Comparison of ENCODE assay signal across 10 cellular contexts in genomic region chr5:148849461-148849860, GRCh38. TPM values are rescaled to one million over a fixed set of nuclear protein-coding genes. Genes with fewer than 3 reads are reported as not detected.
DNase-seq lines count a peak whose midpoint lies in the region; ATAC-seq and TF ChIP-seq lines count a peak whose summit lies in the region.
"Had no signal": no experiment of that assay in that cellular context is flagged by ENCODE, and none has a peak within 500 bp of the region (broad histone marks: within the 10 kb centered on the region; RNA-seq: fewer than 3 reads in every experiment).

No MANE protein-coding gene starts in this region.

- TF ChIP-seq EP300 in transverse colon (IDR thresholded peaks at IDR 0.05; ENCODE audit: low read depth): no peak

- no peak for TF ChIP-seq CTCF in transverse colon (IDR thresholded peaks at IDR 0.05)

- peaks cover 0 to 7% of the 10 kb centered on the region in 2 donors for H3K36me3 Mint-ChIP-seq in activated naive CD4-positive, alpha-beta T cell treated with anti-CD3 and anti-CD28 coated beads, Interleukin-2, amount 50 U/mL, for 72 hours

- intact Hi-C loops in transverse colon (cut with DNase I; ENCODE audit: low total_unique reads) (no loop called here), head of caudate nucleus (cut with DNase I) (no loop called here)

- H3K27me3 ChIP-seq in effector memory CD4-positive, alpha-beta T cell (replicated peaks; ENCODE audit: control insufficient read depth, insufficient read depth, low read length, poor library complexity, severe bottlenecking): no peaks in the 10 kb centered on the region
- H3K27me3 ChIP-seq in transverse colon: no peaks in the 10 kb centered on the region

- in situ Hi-C loops in transverse colon (cut with MboI; ENCODE audit: low pct_ligation_motif_present in 1 of 4, low pct_unique_long_range_greater_than_20kb in 1 of 4, low sequenced_read_pairs in 3 of 4): no loop called here

- no peak overlapping the region for H3K4me3 ChIP-seq in effector memory CD4-positive, alpha-beta T cell (ENCODE audit: insufficient read depth, low read depth, low read length, poor library complexity, severe bottlenecking)
- H3K4me3 ChIP-seq in transverse colon: no peak overlapping the region
- H3K4me3 ChIP-seq: psoas muscle had no signal

- peaks cover 6 to 7% of the 10 kb centered on the region in 2 donors for H3K9me3 Mint-ChIP-seq in activated naive CD4-positive, alpha-beta T cell treated with anti-CD3 and anti-CD28 coated beads, Interleukin-2, amount 50 U/mL, for 72 hours

- no peaks in the 10 kb centered on the region for H3K36me3 ChIP-seq in effector memory CD4-positive, alpha-beta T cell (ENCODE audit: control insufficient read depth, insufficient read depth, low read length)
- H3K36me3 ChIP-seq in transverse colon: no peaks in the 10 kb centered on the region

- no peak for DNase-seq in activated naive CD4-positive, alpha-beta T cell treated with anti-CD3 and anti-CD28 coated beads, Interleukin-2, amount 50 U/mL, for 72 hours (ENCODE audit: low spot score in 2 of 2)
- DNase-seq in activated naive CD4-positive, alpha-beta T cell treated with anti-CD3 and anti-CD28 coated beads, Interleukin-2, amount 50 U/mL, for 16 hours: no peak
- DNase-seq in NOMO-1 treated with DMSO at 0.1 percent for 48 hours (lab: John Stamatoyannopoulos, UW; ENCODE audit: unreplicated experiment): peak; percentile 77
- peak in 2 of 3 donors; percentile 17 to 25 for DNase-seq in effector memory CD4-positive, alpha-beta T cell
- DNase-seq in transverse colon: peak; percentile 33
- no peak for DNase-seq in head of caudate nucleus
- DNase-seq in NCI-H187 treated with DMSO at 0.1 percent for 48 hours (lab: John Stamatoyannopoulos, UW): no peak
- DNase-seq: NCI-H1436 treated with DMSO at 0.1 percent for 48 hours, psoas muscle had no signal

- ATAC-seq in activated naive CD4-positive, alpha-beta T cell treated with anti-CD3 and anti-CD28 coated beads, Interleukin-2, amount 50 U/mL, for 72 hours: peak; percentile 34 to 72
- no peak for ATAC-seq in GM18505 (IDR thresholded peaks at IDR 0.05; ENCODE audit: unreplicated experiment)

- peaks cover 12% of the 10 kb centered on the region for H3K4me1 ChIP-seq in effector memory CD4-positive, alpha-beta T cell (ENCODE audit: control insufficient read depth, insufficient read depth, low read length, poor library complexity, severe bottlenecking)
- H3K4me1 ChIP-seq in transverse colon: no peaks in the 10 kb centered on the region

- H3K9me3 ChIP-seq in effector memory CD4-positive, alpha-beta T cell (ENCODE audit: control insufficient read depth, low read length): no peaks in the 10 kb centered on the region
- no peaks in the 10 kb centered on the region for H3K9me3 ChIP-seq in transverse colon
- H3K9me3 ChIP-seq: psoas muscle had no signal

- WGBS in transverse colon (ENCODE audit: low coverage in 1 of 2), 2 donors: 70 to 75% methylated on average over 3 to 4 of the region's 4 CpGs

- no peak overlapping the region for H3K27ac ChIP-seq in effector memory CD4-positive, alpha-beta T cell (ENCODE audit: insufficient read depth, low read length, poor library complexity, severe bottlenecking)
- peak overlapping the region in 2 of 4 donors; percentile 9 to 47 for H3K27ac ChIP-seq in transverse colon
- H3K27ac ChIP-seq: psoas muscle had no signal

- TF ChIP-seq POLR2A in transverse colon (IDR thresholded peaks at IDR 0.05): no peak
- no peak for TF ChIP-seq POLR2A in GM18505 (IDR thresholded peaks at IDR 0.05; ENCODE audit: borderline replicate concordance, extremely low read depth, insufficient read depth, insufficient read length)

- H3K27ac Mint-ChIP-seq in activated naive CD4-positive, alpha-beta T cell treated with anti-CD3 and anti-CD28 coated beads, Interleukin-2, amount 50 U/mL, for 72 hours: peak overlapping the region in 1 of 2 donors; percentile 38

RNA-seq across cellular contexts. Expression of gene ADRB2, which starts 23.1 kb away (rescaled TPM):
- 1 to 10 TPM in 1 of 2 donors, under 1 TPM in 1; 0.29 to 1.1 TPM for total RNA-seq in activated naive CD4-positive, alpha-beta T cell treated with anti-CD3 and anti-CD28 coated beads, Interleukin-2, amount 50 U/mL, for 72 hours
- total RNA-seq in transverse colon: 1 to 10 TPM in 3 of 4 donors, under 1 TPM in 1; 1.00 to 3.5 (median 1.7) TPM

Comparison
In these comparisons a context has a peak if more than half of its experiments do, and no peak if none do; other contexts are left out.
1. DNase-seq: peak in NOMO-1 treated with DMSO at 0.1 percent for 48 hours (single experiment), effector memory CD4-positive, alpha-beta T cell (2 of 3) and transverse colon (single experiment); none in activated naive CD4-positive, alpha-beta T cell treated with anti-CD3 and anti-CD28 coated beads, Interleukin-2, amount 50 U/mL, for 72 hours (0 of 2), activated naive CD4-positive, alpha-beta T cell treated with anti-CD3 and anti-CD28 coated beads, Interleukin-2, amount 50 U/mL, for 16 hours (single experiment), head of caudate nucleus (0 of 42) and NCI-H187 treated with DMSO at 0.1 percent for 48 hours (single experiment).